ENCODE assay signal across 8 cellular contexts in the genomic region with DNA sequence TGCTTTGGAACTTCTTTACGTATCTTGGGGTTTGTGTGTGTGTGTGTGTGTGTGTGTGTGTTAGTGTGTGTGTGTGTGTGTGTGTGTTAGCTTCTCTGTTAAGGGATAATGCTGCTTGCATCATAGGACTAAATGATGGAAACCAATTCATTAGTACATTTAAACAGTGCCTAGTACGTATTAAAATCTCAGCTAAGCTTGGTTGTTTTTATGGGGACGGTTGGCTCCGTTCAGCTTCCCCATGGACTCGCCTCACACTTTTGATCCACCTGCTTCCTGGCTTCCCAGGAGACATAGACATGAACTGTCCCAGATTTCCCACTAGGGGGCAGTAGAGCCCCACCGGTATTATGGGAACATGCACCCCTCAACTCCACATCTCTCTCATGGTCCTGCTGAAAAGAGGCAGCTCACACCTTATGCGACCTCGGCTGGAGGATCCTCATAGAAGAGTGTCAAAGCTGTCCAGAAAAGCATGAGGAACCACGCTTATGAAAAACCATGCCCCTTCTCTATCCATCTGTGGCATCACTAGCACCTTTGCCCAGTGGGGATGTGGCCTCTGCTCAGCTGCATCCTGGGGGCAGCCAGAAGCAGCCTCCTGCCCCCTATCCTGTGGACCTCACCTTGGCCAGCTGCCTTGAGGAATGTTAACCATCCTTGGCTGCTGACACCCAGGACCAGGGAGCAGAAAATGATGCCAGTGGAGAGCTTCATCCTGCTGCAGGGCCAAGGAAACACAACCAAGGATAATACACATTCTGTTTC. TPM values are rescaled to one million over a fixed set of nuclear protein-coding genes. Genes with fewer than 3 reads are reported as not detected.
DNase-seq lines count a peak whose midpoint lies in the region; ATAC-seq, FAIRE-seq and TF ChIP-seq lines count a peak whose summit lies in the region.

No MANE protein-coding gene starts in this region.

- peaks cover 41% of the 10 kb centered on the region for H3K27me3 ChIP-seq in neural progenitor cell

- H4K20me1 ChIP-seq in OCI-LY7 (ENCODE audit: insufficient read depth, low read length) (no peaks in the 10 kb centered on the region), neural progenitor cell (ENCODE audit: low read depth) (no peaks in the 10 kb centered on the region)

- TF ChIP-seq CTCF in D721Med (IDR thresholded peaks at IDR 0.05; ENCODE audit: insufficient read depth, missing control alignments) (peak; percentile 83), OCI-LY7 (conservative IDR thresholded peaks at IDR 0.05; ENCODE audit: low read length) (peak; percentile 97), neural progenitor cell (IDR thresholded peaks at IDR 0.05) (peak; percentile 88)

- H3K79me2 ChIP-seq in OCI-LY7 (ENCODE audit: insufficient read depth, low read depth, low read length) (no peaks in the 10 kb centered on the region), neural progenitor cell (ENCODE audit: low read depth) (no peaks in the 10 kb centered on the region)

- peak; percentile 88 for TF ChIP-seq RAD21 in Ishikawa (IDR thresholded peaks at IDR 0.05; ENCODE audit: low read depth)

- peaks cover 8% of the 10 kb centered on the region for H3K4me1 ChIP-seq in OCI-LY7 (ENCODE audit: insufficient read depth, low read length, poor library complexity, severe bottlenecking)
- H3K4me1 ChIP-seq in neural progenitor cell: no peaks in the 10 kb centered on the region

- H3K4me3 ChIP-seq in OCI-LY7 (ENCODE audit: low read depth, low read length, poor library complexity, severe bottlenecking) (no peak overlapping the region), neural progenitor cell (no peak overlapping the region)

- no TSS peak for BruUV-seq in OCI-LY7 (replicated peaks; lab: Mats Ljungman, UMichigan)

- peaks cover 14% of the 10 kb centered on the region for H3K27me3 Mint-ChIP-seq in neural progenitor cell (ENCODE audit: insufficient read depth, low read depth)

- ATAC-seq in GM21367 (IDR thresholded peaks at IDR 0.05; ENCODE audit: unreplicated experiment): peak; percentile 83

- H3K27ac ChIP-seq in OCI-LY7 (ENCODE audit: low read depth, low read length, poor library complexity, severe bottlenecking) (no peak overlapping the region), neural progenitor cell (no peak overlapping the region)

- H3K9ac ChIP-seq in neural progenitor cell: no peak overlapping the region

- H2AFZ ChIP-seq in OCI-LY7 (ENCODE audit: low read length) (peak overlapping the region; percentile 45; the same call in 1 of the 2 replicates), neural progenitor cell (replicated peaks) (no peak overlapping the region)

- FAIRE-seq in D721Med (lab: Jason Lieb, UNC): peak; percentile 55

- POLR2A ChIA-PET in OCI-LY7 (lab: Charles Lee): interaction anchor here (0.6 to 1.8 kb wide), 15 partner anchors 9 to 645 kb away, joined by 3 to 8 read pairs (median 4); partner anchors contain the start of genes GTF2H1 and HPS5

- H3F3A ChIP-seq in neural progenitor cell (ENCODE audit: low read depth): no peaks in the 10 kb centered on the region

- CTCF ChIA-PET in OCI-LY7 (lab: Charles Lee; ENCODE audit: unreplicated experiment): interaction anchor here (0.6 to 1.5 kb wide), 10 partner anchors 9 to 650 kb away, joined by 3 to 12 read pairs (median 4); partner anchors contain the start of genes SAAL1 and SPTY2D1

- peak overlapping the region; percentile 15 for H3K4me3 Mint-ChIP-seq in neural progenitor cell

- intact Hi-C loops in OCI-LY7 (cut with micrococcal nuclease; ENCODE audit: unreplicated experiment): loop anchor here (2.0 to 10.0 kb wide), 6 partner anchors 127 to 617 kb away; partner anchors contain the start of genes GTF2H1, HPS5, LDHA and SPTY2D1

- H3K4me2 ChIP-seq in OCI-LY7 (ENCODE audit: low read length) (peak overlapping the region; percentile 17; the same call in 1 of the 2 replicates), neural progenitor cell (no peak overlapping the region)

- no peaks in the 10 kb centered on the region for H3K9me2 ChIP-seq in OCI-LY7 (ENCODE audit: insufficient read depth, low read length)

- DNase-seq in D721Med (ENCODE audit: insufficient read length, low spot score) (peak; percentile 39), OCI-LY7 (ENCODE audit: low spot score) (peak; percentile 85), activated T-cell treated with anti-CD3 and anti-CD28 coated beads for 4 hours (peak; percentile 50), fibroblast of gingiva (ENCODE audit: low read depth) (peak; percentile 26), neural progenitor cell (ENCODE audit: low spot score) (peak; percentile 86), superior temporal gyrus (ENCODE audit: extremely low spot score) (peak; percentile 88)

- H3K27ac Mint-ChIP-seq in neural progenitor cell: peak overlapping the region; percentile 22

- H3K36me3 ChIP-seq in OCI-LY7 (ENCODE audit: insufficient read depth, low read length): no peaks in the 10 kb centered on the region
- H3K36me3 ChIP-seq in neural progenitor cell: no peaks in the 10 kb centered on the region

- no peak for TF ChIP-seq EP300 in Ishikawa (IDR thresholded peaks at IDR 0.05; ENCODE audit: borderline replicate concordance)

- no peaks in the 10 kb centered on the region for H3K9me3 ChIP-seq in OCI-LY7 (ENCODE audit: low read length)
- no peaks in the 10 kb centered on the region for H3K9me3 ChIP-seq in neural progenitor cell (ENCODE audit: low read depth)

- no peaks in the 10 kb centered on the region for H3K36me3 Mint-ChIP-seq in neural progenitor cell

- no peaks in the 10 kb centered on the region for H3K9me3 Mint-ChIP-seq in neural progenitor cell

- H3K4me1 Mint-ChIP-seq in neural progenitor cell: no peaks in the 10 kb centered on the region

TF ChIP-seq in Ishikawa, 13 proteins besides CTCF, POLR2A, EP300 and RAD21:
- TF ChIP-seq, protein P1, sequence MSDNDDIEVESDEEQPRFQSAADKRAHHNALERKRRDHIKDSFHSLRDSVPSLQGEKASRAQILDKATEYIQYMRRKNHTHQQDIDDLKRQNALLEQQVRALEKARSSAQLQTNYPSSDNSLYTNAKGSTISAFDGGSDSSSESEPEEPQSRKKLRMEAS (IDR thresholded peaks at IDR 0.05): 0 out of 2 replicates have a peak, but pooled peaks have one; percentile 36
- TF ChIP-seq EGR1 (IDR thresholded peaks at IDR 0.05): no peak

RNA-seq across cellular contexts. Expression of gene SAAL1, which starts 9.7 kb away (rescaled TPM):
- 32.2 and 40.0 TPM in 2 replicates for total RNA-seq in OCI-LY7 (2014; rRNA removed; shearing (Covaris generic))
- total RNA-seq in OCI-LY7 (2022): 46.4 and 52.3 TPM in 2 replicates
- total RNA-seq in neural progenitor cell (ENCODE audit: low replicate concordance): 50.8 and 73.4 TPM in 2 replicates

RNA-seq across cellular contexts. Expression of gene MRGPRX3, which starts 16.8 kb away (rescaled TPM):
- not detected in 2 replicates for total RNA-seq in OCI-LY7 (2014; rRNA removed; shearing (Covaris generic))
- total RNA-seq in OCI-LY7 (2022) (not detected in 2 replicates), neural progenitor cell (ENCODE audit: low replicate concordance) (not detected in 2 replicates)

RNA-seq across cellular contexts. Expression of gene MRGPRX4, which starts 57.1 kb away (rescaled TPM):
- total RNA-seq in OCI-LY7 (2014; rRNA removed; shearing (Covaris generic)): not detected in 2 replicates
- total RNA-seq in OCI-LY7 (2022) (not detected in 2 replicates), neural progenitor cell (ENCODE audit: low replicate concordance) (not detected in 2 replicates)

Comparison
In these comparisons a context has a peak if more than half of its experiments do, and no peak if none do; other contexts are left out.
1. DNase-seq: peak in every context shown above with its lines; median percentile 88 in superior temporal gyrus; 86 in neural progenitor cell; 85 in OCI-LY7; 50 in activated T-cell treated with anti-CD3 and anti-CD28 coated beads for 4 hours; 39 in D721Med; 26 in fibroblast of gingiva.